Comparison of ENCODE assay signal across 18 cellular contexts in the genomic region with DNA sequence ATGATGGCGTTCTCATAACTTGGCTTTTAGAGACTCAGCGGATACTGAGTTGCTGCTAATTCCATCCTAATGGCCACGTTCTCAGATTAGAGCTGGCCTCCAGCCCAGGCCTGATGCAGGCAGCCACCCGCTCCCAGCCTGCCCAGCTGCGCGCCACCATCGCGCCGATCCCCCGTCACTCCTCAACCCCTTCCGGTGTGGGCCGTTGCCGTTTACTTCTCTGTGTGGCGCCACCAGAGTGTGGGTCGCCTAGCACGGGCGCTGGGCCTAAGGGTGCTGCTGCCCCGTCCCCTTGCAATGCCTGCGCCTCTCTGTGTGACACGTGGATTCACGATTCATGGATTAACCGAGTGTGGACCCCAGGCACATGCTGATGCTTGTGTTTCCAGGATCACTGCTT.
"Had no signal": no experiment of that assay in that cellular context is flagged by ENCODE, and none has a peak within 500 bp of the region (broad histone marks: within the 10 kb centered on the region; RNA-seq: fewer than 3 reads in every experiment).

No MANE protein-coding gene starts in this region.

- H3K36me3 Mint-ChIP-seq: naive thymus-derived CD4-positive, alpha-beta T cell; stimulated activated memory B cell treated with anti-CD40 and anti-IgM and Interleukin-4, amounts not matched to agents 10 μg/mL and 1 μg/mL and 100 μg/mL, for 72 hours had no signal

- H3K4me1 ChIP-seq: testis had no signal

- H3K27ac Mint-ChIP-seq: naive thymus-derived CD4-positive, alpha-beta T cell; progenitor cell of endocrine pancreas; stimulated activated memory B cell treated with anti-CD40 and anti-IgM and Interleukin-4, amounts not matched to agents 10 μg/mL and 1 μg/mL and 100 μg/mL, for 72 hours; stimulated activated naive CD8-positive, alpha-beta T cell treated with anti-CD3 and anti-CD28 coated beads, Interleukin-15, amount 100 ng/mL, for 72 hours had no signal

- H3K27ac ChIP-seq: dorsolateral prefrontal cortex, ovary, testis had no signal

- H3K27me3 Mint-ChIP-seq: progenitor cell of endocrine pancreas; stimulated activated memory B cell treated with anti-CD40 and anti-IgM and Interleukin-4, amounts not matched to agents 10 μg/mL and 1 μg/mL and 100 μg/mL, for 72 hours had no signal

- DNase-seq: central memory CD4-positive, alpha-beta T cell; cortex of kidney; effector CD8-positive, alpha-beta T cell; glutamatergic neuron; islet precursor cell; mammary epithelial cell; naive thymus-derived CD4-positive, alpha-beta T cell; right cardiac atrium; stimulated activated CD4-positive, alpha-beta T cell treated with anti-CD3 and anti-CD28 coated beads, Interleukin-15, amount 100 ng/mL, for 24 hours; stimulated activated CD4-positive, alpha-beta T cell treated with anti-CD3 and anti-CD28 coated beads, Interleukin-1b, Interleukin-23, amount 100 ng/mL, for 48 hours; stimulated activated CD4-positive, alpha-beta T cell treated with anti-CD3 and anti-CD28 coated beads, Interleukin-4, amount 100 ng/mL, for 24 hours; stimulated activated naive CD8-positive, alpha-beta T cell treated with anti-CD3 and anti-CD28 coated beads, Interleukin-15, amount 100 ng/mL, for 72 hours; testis had no signal

- H3K36me3 ChIP-seq: ovary had no signal

- ATAC-seq: naive thymus-derived CD4-positive, alpha-beta T cell; right cardiac atrium; stimulated activated memory B cell treated with anti-CD40 and anti-IgM and Interleukin-4, amounts not matched to agents 10 μg/mL and 1 μg/mL and 100 μg/mL, for 72 hours; stimulated activated naive CD8-positive, alpha-beta T cell treated with anti-CD3 and anti-CD28 coated beads, Interleukin-15, amount 100 ng/mL, for 72 hours had no signal

- H3K4me3 Mint-ChIP-seq: naive thymus-derived CD4-positive, alpha-beta T cell; stimulated activated memory B cell treated with anti-CD40 and anti-IgM and Interleukin-4, amounts not matched to agents 10 μg/mL and 1 μg/mL and 100 μg/mL, for 72 hours; stimulated activated naive CD8-positive, alpha-beta T cell treated with anti-CD3 and anti-CD28 coated beads, Interleukin-15, amount 100 ng/mL, for 72 hours had no signal

- H3K9me3 ChIP-seq: ovary, testis had no signal

- H3K4me3 ChIP-seq: dorsolateral prefrontal cortex, ovary, testis, tibial nerve had no signal

- H3K27me3 ChIP-seq: dorsolateral prefrontal cortex, ovary, testis, tibial nerve had no signal

- H3K4me1 Mint-ChIP-seq: naive thymus-derived CD4-positive, alpha-beta T cell; stimulated activated memory B cell treated with anti-CD40 and anti-IgM and Interleukin-4, amounts not matched to agents 10 μg/mL and 1 μg/mL and 100 μg/mL, for 72 hours; stimulated activated naive CD8-positive, alpha-beta T cell treated with anti-CD3 and anti-CD28 coated beads, Interleukin-15, amount 100 ng/mL, for 72 hours had no signal
